8 cellular contexts compared by ENCODE assay signal in genomic region chr2:218286570-218287459, GRCh38.
DNase-seq lines count a peak whose midpoint lies in the region; ATAC-seq and TF ChIP-seq lines count a peak whose summit lies in the region.

No MANE protein-coding gene starts in this region.

- peaks cover 43% of the 10 kb centered on the region for H3K36me3 ChIP-seq in RWPE2 (ENCODE audit: low read depth)
- peaks cover 30% of the 10 kb centered on the region for H3K36me3 ChIP-seq in neutrophil

- H3K4me3 ChIP-seq in RWPE2 (ENCODE audit: severe bottlenecking) (peak overlapping the region; percentile 29), foreskin fibroblast (ENCODE audit: low read depth in 1 of 2, low read length in 2 of 2) (peak overlapping the region; percentile 50 to 71), neutrophil (ENCODE audit: low read depth in 1 of 2, low read length in 1 of 2) (peak overlapping the region; percentile 41 to 59)

- H3K27me3 ChIP-seq in RWPE2 (ENCODE audit: insufficient read depth, poor library complexity, severe bottlenecking) (no peaks in the 10 kb centered on the region), neutrophil (no peaks in the 10 kb centered on the region)

- ATAC-seq in GM19043 (IDR thresholded peaks at IDR 0.05; ENCODE audit: low read depth, unreplicated experiment) (peak; percentile 65), HG03354 (IDR thresholded peaks at IDR 0.05; ENCODE audit: poor library complexity, severe bottlenecking, unreplicated experiment) (peak; percentile 75), RWPE2 (ENCODE audit: low read depth) (peak; percentile 72)

- TF ChIP-seq CTCF in RWPE2 (IDR thresholded peaks at IDR 0.05; ENCODE audit: poor library complexity, severe bottlenecking) = no peak
- no peak for TF ChIP-seq CTCF in foreskin fibroblast (IDR thresholded peaks at IDR 0.05; ENCODE audit: low read depth, low read length)
- no peak for TF ChIP-seq CTCF in neutrophil (IDR thresholded peaks at IDR 0.05)

- H3K4me1 ChIP-seq in RWPE2 (ENCODE audit: insufficient read depth, poor library complexity, severe bottlenecking) = peaks cover 63% of the 10 kb centered on the region
- peaks cover 68% of the 10 kb centered on the region in 2 experiments for H3K4me1 ChIP-seq in neutrophil (ENCODE audit: control insufficient read depth in 1 of 2, insufficient read depth in 1 of 2, low read depth in 1 of 2, low read length in 1 of 2)

- no peaks in the 10 kb centered on the region for H3K9me3 ChIP-seq in RWPE2 (ENCODE audit: severe bottlenecking)
- H3K9me3 ChIP-seq in neutrophil = no peaks in the 10 kb centered on the region

- peak; percentile 90 for DNase-seq in AG08396 (ENCODE audit: low spot score)
- peak; percentile 94 for DNase-seq in RWPE2 (ENCODE audit: low spot score)
- DNase-seq in activated effector memory CD4-positive, alpha-beta T cell treated with Interleukin-2 at 50 U/mL for 16 hours = peak; percentile 68
- DNase-seq in foreskin fibroblast = peak; percentile 95 to 97
- DNase-seq in stromal cell of bone marrow (ENCODE audit: low read depth) = peak; percentile 97

- H3K27ac ChIP-seq in RWPE2 (ENCODE audit: poor library complexity, severe bottlenecking) (peak overlapping the region; percentile 95), neutrophil (peak overlapping the region; percentile 96)

Comparison
In these comparisons a context has a peak if more than half of its experiments do, and no peak if none do; other contexts are left out.
1. Peak in every context shown above with its lines: DNase-seq, ATAC-seq, H3K4me3 ChIP-seq and H3K27ac ChIP-seq.